8 cellular contexts compared by ENCODE assay signal in genomic region chr1:18948913-18949688, GRCh38. TPM values are rescaled to one million over a fixed set of nuclear protein-coding genes. Genes with fewer than 3 reads are reported as not detected.
DNase-seq lines count a peak whose midpoint lies in the region; ATAC-seq, FAIRE-seq and TF ChIP-seq lines count a peak whose summit lies in the region.

No MANE protein-coding gene starts in this region.

- H3K27ac ChIP-seq in endodermal cell (ENCODE audit: low read depth, low read length): peak overlapping the region; percentile 90

- WGBS in endodermal cell (ENCODE audit: insufficient coverage in 1 of 2, insufficient read length in 1 of 2), 2 experiments: 73 to 78% methylated on average over 13 to 23 of the region's 23 CpGs

- FAIRE-seq in RCC 7860 (lab: Jason Lieb, UNC): no peak

- H3K9me3 Mint-ChIP-seq in endodermal cell (no peaks in the 10 kb centered on the region), naive B cell (no peaks in the 10 kb centered on the region)

- no peaks in the 10 kb centered on the region for H3K36me3 Mint-ChIP-seq in endodermal cell (ENCODE audit: low read depth)
- H3K36me3 Mint-ChIP-seq in naive B cell: no peaks in the 10 kb centered on the region

- peaks cover 23% of the 10 kb centered on the region for H3K4me1 ChIP-seq in endodermal cell (ENCODE audit: control insufficient read depth, insufficient read depth, low read length)

- no peak for TF ChIP-seq CTCF in endodermal cell (conservative IDR thresholded peaks at IDR 0.05)

- H3K27ac Mint-ChIP-seq in endodermal cell (peak overlapping the region; percentile 92), naive B cell (peak overlapping the region; percentile 44 to 100 (median 99))

- no peak overlapping the region for H3K4me3 ChIP-seq in endodermal cell (ENCODE audit: low read length)

- peaks cover 36% of the 10 kb centered on the region for H3K4me1 Mint-ChIP-seq in endodermal cell
- H3K4me1 Mint-ChIP-seq in naive B cell: peaks cover 66 to 92% (median 78%) of the 10 kb centered on the region in 3 donors

- DNase-seq in AG08396 (ENCODE audit: low spot score) (peak; percentile 70), RCC 7860 (ENCODE audit: low spot score) (peak; percentile 23), endodermal cell (no peak), naive B cell (no peak), NCI-H69 (lab: John Stamatoyannopoulos, UW) (no peak)
- DNase-seq in stimulated activated CD4-positive, alpha-beta T cell treated with anti-CD3 and anti-CD28 coated beads, Interleukin-2, amount 100 ng/mL, for 48 hours: no peak

- peak overlapping the region; percentile 31 for H3K4me3 Mint-ChIP-seq in endodermal cell
- H3K4me3 Mint-ChIP-seq in naive B cell: peak overlapping the region; percentile 73 to 96 (median 90)

- ATAC-seq in naive B cell (ENCODE audit: low read depth in 2 of 2) (no peak), GM18870 (IDR thresholded peaks at IDR 0.05; ENCODE audit: unreplicated experiment) (no peak), GM18861 (IDR thresholded peaks at IDR 0.05; ENCODE audit: unreplicated experiment) (no peak)

- H3K9me3 ChIP-seq in endodermal cell (ENCODE audit: control insufficient read depth, low read length): no peaks in the 10 kb centered on the region

- H3K36me3 ChIP-seq in endodermal cell (ENCODE audit: control insufficient read depth, insufficient read depth, low read length): no peaks in the 10 kb centered on the region

- H3K27me3 ChIP-seq in endodermal cell (ENCODE audit: control insufficient read depth, insufficient read depth, low read length, poor library complexity, severe bottlenecking): no peaks in the 10 kb centered on the region

- peak overlapping the region; percentile 35 for H3K9ac ChIP-seq in endodermal cell (ENCODE audit: extremely low read depth, low read length, poor library complexity, severe bottlenecking)

- H3K27me3 Mint-ChIP-seq in endodermal cell (ENCODE audit: insufficient read depth): peaks cover 6% of the 10 kb centered on the region
- no peaks in the 10 kb centered on the region for H3K27me3 Mint-ChIP-seq in naive B cell

RNA-seq across cellular contexts. Expression of gene IFFO2, which starts 7.4 kb away (rescaled TPM):
- total RNA-seq in endodermal cell: 1 to 10 TPM; 4.6 to 6.4 TPM
- polyA plus RNA-seq in endodermal cell (2013, experiment 1 of 2): 7.7 TPM
- 6.8 TPM for polyA plus RNA-seq in endodermal cell (2013, experiment 2 of 2)
- 1 to 10 TPM in 4 of 6 donors, under 1 TPM in 2; 0.09 to 3.2 (median 1.4) TPM for polyA plus RNA-seq in naive B cell (ENCODE audit: low read depth in 6 of 6)

RNA-seq across cellular contexts. Expression of gene ALDH4A1, which starts 46.7 kb away (rescaled TPM):
- total RNA-seq in endodermal cell: 10 to 100 TPM in 1 of 2 donors, 1 to 10 TPM in 1; 7.6 to 18.7 TPM
- polyA plus RNA-seq in endodermal cell (2013, experiment 1 of 2): 13.0 TPM
- 13.1 TPM for polyA plus RNA-seq in endodermal cell (2013, experiment 2 of 2)
- polyA plus RNA-seq in naive B cell (ENCODE audit: low read depth in 6 of 6): 1 to 10 TPM in 4 of 6 donors, under 1 TPM in 2; 0.96 to 6.7 (median 1.1) TPM

Comparison
In these comparisons a context has a peak if more than half of its experiments do, and no peak if none do; other contexts are left out.
1. DNase-seq: peak in AG08396 (single experiment) and RCC 7860 (single experiment); none in endodermal cell (single experiment), naive B cell (single experiment), NCI-H69 (single experiment) and stimulated activated CD4-positive, alpha-beta T cell treated with anti-CD3 and anti-CD28 coated beads, Interleukin-2, amount 100 ng/mL, for 48 hours (0 of 2).